ENCODE assay signal across 12 cellular contexts in the genomic region with DNA sequence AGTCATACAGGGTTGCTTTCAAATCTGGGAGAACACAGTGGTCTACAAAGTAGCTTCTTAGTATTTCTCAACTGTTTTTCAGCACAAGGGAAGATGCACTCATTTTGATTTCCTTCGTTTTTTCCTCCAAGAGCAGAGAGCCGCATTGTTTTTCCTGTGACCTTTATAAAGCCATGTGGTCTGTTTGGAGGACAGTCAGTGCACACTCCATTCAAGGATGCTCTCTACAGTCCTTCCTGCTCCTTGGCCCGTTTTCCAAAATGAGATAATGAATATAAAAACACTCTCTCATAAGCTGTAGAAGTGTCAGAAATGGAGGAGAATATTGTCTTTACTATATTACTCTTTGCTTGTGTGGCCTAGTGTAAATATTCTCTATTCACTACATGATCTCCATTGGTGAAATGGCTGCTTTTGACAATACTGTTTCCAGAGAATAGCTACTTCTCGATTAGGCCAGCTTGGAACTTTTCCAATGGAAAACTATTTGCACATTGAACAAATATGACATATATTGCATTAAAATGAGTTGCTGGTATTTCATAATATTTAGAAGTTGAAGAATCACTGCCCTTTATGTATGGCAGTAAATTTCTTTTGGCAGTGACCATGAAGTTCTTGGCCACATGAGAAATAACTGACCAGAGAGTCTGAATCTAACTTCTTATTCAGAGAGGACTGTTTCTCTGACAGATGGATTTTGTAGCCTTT.
A peak's percentile ranks its signal among the peaks of the same experiment; 100 is the strongest.
DNase-seq lines count a peak whose midpoint lies in the region; ATAC-seq and TF ChIP-seq lines count a peak whose summit lies in the region.
"Had no signal": no experiment of that assay in that cellular context is flagged by ENCODE, and none has a peak within 500 bp of the region (broad histone marks: within the 10 kb centered on the region; RNA-seq: fewer than 3 reads in every experiment).

No MANE protein-coding gene starts in this region.

- H3K4me3 ChIP-seq in left ventricle myocardium inferior: peak overlapping the region; percentile 38
- no peak overlapping the region for H3K4me3 ChIP-seq in choroid plexus epithelial cell (ENCODE audit: low read depth, low read length)
- H3K4me3 ChIP-seq in colonic mucosa: no peak overlapping the region
- H3K4me3 ChIP-seq in ovary: no peak overlapping the region
- H3K4me3 ChIP-seq: uterus had no signal

- 6 to 10% (median 8%) methylated on average over 4 of the region's 4 CpGs for whole genome bisulfite sequencing in ovary, 3 donors

- H3K27me3 ChIP-seq in left ventricle myocardium inferior (ENCODE audit: low read depth) (no peaks in the 10 kb centered on the region), colonic mucosa (no peaks in the 10 kb centered on the region), ovary (no peaks in the 10 kb centered on the region)
- H3K27me3 ChIP-seq: uterus had no signal

- no peak for TF ChIP-seq EP300 in ovary (IDR thresholded peaks at IDR 0.05)

- no peak overlapping the region for H3K9ac ChIP-seq in colonic mucosa (ENCODE audit: low read depth in 2 of 2, low read length in 2 of 2)

- peaks cover 28% of the 10 kb centered on the region for H3K4me1 ChIP-seq in left ventricle myocardium inferior
- no peaks in the 10 kb centered on the region for H3K4me1 ChIP-seq in colonic mucosa
- H3K4me1 ChIP-seq in ovary (ENCODE audit: insufficient read depth): peaks cover 6% of the 10 kb centered on the region
- H3K4me1 ChIP-seq: uterus had no signal

- TF ChIP-seq CTCF in left ventricle myocardium inferior (IDR thresholded peaks at IDR 0.05; ENCODE audit: borderline replicate concordance) (no peak), choroid plexus epithelial cell (conservative IDR thresholded peaks at IDR 0.05; ENCODE audit: low read depth, low read length) (no peak), colonic mucosa (IDR thresholded peaks at IDR 0.05) (no peak), ovary (IDR thresholded peaks at IDR 0.05) (no peak)

- no peak for DNase-seq in left ventricle myocardium inferior
- no peak for DNase-seq in Right ventricle myocardium superior
- DNase-seq in choroid plexus epithelial cell (ENCODE audit: low read depth): peak; percentile 69
- DNase-seq in lung microvascular endothelial cell (ENCODE audit: low read depth in 2 of 2): peak; percentile 17 to 77
- DNase-seq in NCI-H345 treated with DMSO at 0.1 percent for 48 hours (lab: John Stamatoyannopoulos, UW; ENCODE audit: unreplicated experiment): no peak
- no peak for DNase-seq in colonic mucosa
- no peak for DNase-seq in ovary
- DNase-seq: activated CD4-positive, CD25-positive, alpha-beta regulatory T cell; NCI-H1092; uterus had no signal

- no peaks in the 10 kb centered on the region for H3K36me3 ChIP-seq in left ventricle myocardium inferior
- no peaks in the 10 kb centered on the region for H3K36me3 ChIP-seq in colonic mucosa
- no peaks in the 10 kb centered on the region for H3K36me3 ChIP-seq in ovary
- H3K36me3 ChIP-seq: uterus had no signal

- H3K27ac ChIP-seq in left ventricle myocardium inferior (replicated peaks) (peak overlapping the region; percentile 51), colonic mucosa (no peak overlapping the region), ovary (no peak overlapping the region)
- H3K27ac ChIP-seq: RWPE1, uterus had no signal

- no peak for TF ChIP-seq POLR2A in ovary (IDR thresholded peaks at IDR 0.05)

- H3K9me3 ChIP-seq in left ventricle myocardium inferior (replicated peaks): no peaks in the 10 kb centered on the region
- no peaks in the 10 kb centered on the region for H3K9me3 ChIP-seq in colonic mucosa
- H3K9me3 ChIP-seq in ovary: no peaks in the 10 kb centered on the region
- H3K9me3 ChIP-seq: uterus had no signal

- ATAC-seq in Right ventricle myocardium superior (ENCODE audit: poor library complexity): no peak
- ATAC-seq in GM18517 (IDR thresholded peaks at IDR 0.05; ENCODE audit: unreplicated experiment): no peak

- intact Hi-C loops in left ventricle myocardium inferior (cut with micrococcal nuclease) (no loop called here), Right ventricle myocardium superior (cut with DNase I) (loop anchor here (10.0 kb wide), 1 partner anchor 214 kb away; the partner anchor contains the start of gene SIPA1L1), colonic mucosa (cut with DNase I) (no loop called here), ovary (cut with DNase I) (loop anchor here in 1 of 4 donors (10.0 kb wide), 1 partner anchor 394 kb away; no protein-coding TSS in a partner anchor)

Comparison
In these comparisons a context has a peak if more than half of its experiments do, and no peak if none do; other contexts are left out.
1. DNase-seq: peak in choroid plexus epithelial cell (single experiment) and lung microvascular endothelial cell (2 of 2); none in left ventricle myocardium inferior (single experiment), Right ventricle myocardium superior (single experiment), NCI-H345 treated with DMSO at 0.1 percent for 48 hours (single experiment), colonic mucosa (single experiment) and ovary (0 of 5).